20 cellular contexts compared by ENCODE assay signal in the genomic region with DNA sequence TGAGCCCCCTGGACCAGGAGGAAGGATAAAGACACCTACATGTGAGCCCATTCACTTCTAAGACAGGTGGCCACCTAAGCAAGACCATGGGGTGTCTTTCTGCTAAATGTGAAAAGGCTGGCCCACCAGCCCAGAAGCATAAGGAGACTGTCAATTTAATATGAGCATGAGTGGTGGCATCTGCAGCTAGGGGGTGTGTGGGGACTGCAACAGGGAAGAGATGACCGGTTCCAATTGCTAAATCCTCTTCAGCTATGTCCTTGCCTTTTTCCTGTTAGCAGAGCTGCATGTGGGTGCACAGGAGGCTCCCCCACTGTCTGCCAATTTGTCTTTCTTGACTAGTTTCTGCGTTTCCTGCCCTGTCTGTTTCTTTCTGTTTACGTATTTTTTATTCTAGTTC. TPM values are rescaled to one million over a fixed set of nuclear protein-coding genes. Genes with fewer than 3 reads are reported as not detected.
DNase-seq lines count a peak whose midpoint lies in the region; ATAC-seq and TF ChIP-seq lines count a peak whose summit lies in the region.
"Had no signal": no experiment of that assay in that cellular context is flagged by ENCODE, and none has a peak within 500 bp of the region (broad histone marks: within the 10 kb centered on the region; RNA-seq: fewer than 3 reads in every experiment).

No MANE protein-coding gene starts in this region.

- H3K36me3 Mint-ChIP-seq in activated T-cell treated with anti-CD3 and anti-CD28 coated beads, Interleukin-2, amount 50 U/mL, for 72 hours (ENCODE audit: insufficient read depth in 2 of 2): peaks cover 7 to 8% of the 10 kb centered on the region in 2 donors
- H3K36me3 Mint-ChIP-seq in HFFc6 (ENCODE audit: low read depth) (peaks cover 53% of the 10 kb centered on the region), chondrocyte (ENCODE audit: low read depth) (peaks cover 39% of the 10 kb centered on the region), progenitor cell of endocrine pancreas (ENCODE audit: insufficient read depth) (peaks cover 28% of the 10 kb centered on the region)

- H3K4me1 Mint-ChIP-seq in activated T-cell treated with anti-CD3 and anti-CD28 coated beads, Interleukin-2, amount 50 U/mL, for 72 hours (ENCODE audit: low read depth): peaks cover 6% of the 10 kb centered on the region
- peaks cover 21% of the 10 kb centered on the region; the same call in 1 of the 2 replicates for H3K4me1 Mint-ChIP-seq in HFFc6 (ENCODE audit: low read depth)
- H3K4me1 Mint-ChIP-seq in chondrocyte (ENCODE audit: low read depth): peaks cover 10% of the 10 kb centered on the region
- no peaks in the 10 kb centered on the region for H3K4me1 Mint-ChIP-seq in progenitor cell of endocrine pancreas (ENCODE audit: low read depth)
- H3K4me1 Mint-ChIP-seq: IgD-negative memory B cell had no signal

- peak overlapping the region; percentile 70 for H3K27ac Mint-ChIP-seq in activated T-cell treated with anti-CD3 and anti-CD28 coated beads, Interleukin-2, amount 50 U/mL, for 72 hours
- peak overlapping the region; percentile 24 for H3K27ac Mint-ChIP-seq in HFFc6
- H3K27ac Mint-ChIP-seq in chondrocyte (ENCODE audit: unreplicated experiment): peak overlapping the region; percentile 2
- H3K27ac Mint-ChIP-seq in progenitor cell of endocrine pancreas: peak overlapping the region; percentile 80

- no peak for TF ChIP-seq CTCF in HFFc6 (IDR thresholded peaks at IDR 0.05)
- no peak for TF ChIP-seq CTCF in chondrocyte (IDR thresholded peaks at IDR 0.05)
- no peak for TF ChIP-seq CTCF in progenitor cell of endocrine pancreas (IDR thresholded peaks at IDR 0.05; ENCODE audit: unreplicated experiment)

- ATAC-seq in activated T-cell treated with anti-CD3 and anti-CD28 coated beads, Interleukin-2, amount 50 U/mL, for 72 hours (replicated peaks in 1 of 2): no peak
- ATAC-seq: Right ventricle myocardium inferior had no signal

- no peak for DNase-seq in activated T-cell treated with anti-CD3 and anti-CD28 coated beads, Interleukin-2, amount 50 U/mL, for 72 hours
- DNase-seq in activated T-cell treated with anti-CD3 and anti-CD28 coated beads for 4 hours: no peak
- DNase-seq in HFFc6: no peak
- no peak for DNase-seq in chondrocyte (ENCODE audit: low spot score)
- DNase-seq in progenitor cell of endocrine pancreas (ENCODE audit: low spot score, unreplicated experiment): no peak
- no peak for DNase-seq in NCI-H2227 treated with DMSO at 0.1 percent for 48 hours (lab: John Stamatoyannopoulos, UW)
- no peak for DNase-seq in D341Med (ENCODE audit: low spot score)
- DNase-seq in NOMO-1 (lab: John Stamatoyannopoulos, UW; ENCODE audit: unreplicated experiment in 2 of 2): no peak
- DNase-seq: EL, MV-4-11, NCI-H1436, NCI-H2029, NCI-H2171 treated with DMSO at 0.1 percent for 48 hours, NCI-H82, Peyer's patch had no signal

- no peaks in the 10 kb centered on the region for H3K9me3 Mint-ChIP-seq in activated T-cell treated with anti-CD3 and anti-CD28 coated beads, Interleukin-2, amount 50 U/mL, for 72 hours
- H3K9me3 Mint-ChIP-seq in HFFc6 (no peaks in the 10 kb centered on the region), chondrocyte (ENCODE audit: low read depth) (no peaks in the 10 kb centered on the region), progenitor cell of endocrine pancreas (ENCODE audit: low read depth) (no peaks in the 10 kb centered on the region)
- H3K9me3 Mint-ChIP-seq: IgD-negative memory B cell had no signal

- no peaks in the 10 kb centered on the region for H3K27me3 Mint-ChIP-seq in activated T-cell treated with anti-CD3 and anti-CD28 coated beads, Interleukin-2, amount 50 U/mL, for 72 hours (ENCODE audit: low read depth)
- H3K27me3 Mint-ChIP-seq in HFFc6 (ENCODE audit: insufficient read depth) (peaks cover 15% of the 10 kb centered on the region), chondrocyte (ENCODE audit: low read depth) (no peaks in the 10 kb centered on the region), progenitor cell of endocrine pancreas (no peaks in the 10 kb centered on the region)
- H3K27me3 Mint-ChIP-seq: IgD-negative memory B cell had no signal

- H3K4me3 Mint-ChIP-seq in activated T-cell treated with anti-CD3 and anti-CD28 coated beads, Interleukin-2, amount 50 U/mL, for 72 hours: no peak overlapping the region
- no peak overlapping the region for H3K4me3 Mint-ChIP-seq in HFFc6
- H3K4me3 Mint-ChIP-seq in chondrocyte (ENCODE audit: unreplicated experiment): no peak overlapping the region
- no peak overlapping the region for H3K4me3 Mint-ChIP-seq in progenitor cell of endocrine pancreas (ENCODE audit: low read depth)
- H3K4me3 Mint-ChIP-seq: IgD-negative memory B cell had no signal

RNA-seq across cellular contexts. Expression of gene BMP8A, which starts 22.3 kb away (rescaled TPM):
- under 1 TPM; 0.35 to 0.38 TPM for total RNA-seq in activated T-cell treated with anti-CD3 and anti-CD28 coated beads, Interleukin-2, amount 50 U/mL, for 72 hours
- total RNA-seq in HFFc6 (2021; fragmentation: NEBNext Ultra II Directional; extraction: Animal tissue kit (Norgen Biotek cat#: 25700)): not detected
- total RNA-seq in chondrocyte (0.12 TPM in 1 of 3 replicates, not detected in the others), progenitor cell of endocrine pancreas (0.67 and 0.71 TPM in 2 replicates)
- total RNA-seq: H4, HT1080, NCI-H460 had no signal

Comparison
In these comparisons a context has a peak if more than half of its experiments do, and no peak if none do; other contexts are left out.
1. H3K27ac Mint-ChIP-seq: peak in every context shown above with its lines; median percentile 80 in progenitor cell of endocrine pancreas; 70 in activated T-cell treated with anti-CD3 and anti-CD28 coated beads, Interleukin-2, amount 50 U/mL, for 72 hours; 24 in HFFc6; 2 in chondrocyte.